ENCODE assay signal across 29 cellular contexts in the genomic region with DNA sequence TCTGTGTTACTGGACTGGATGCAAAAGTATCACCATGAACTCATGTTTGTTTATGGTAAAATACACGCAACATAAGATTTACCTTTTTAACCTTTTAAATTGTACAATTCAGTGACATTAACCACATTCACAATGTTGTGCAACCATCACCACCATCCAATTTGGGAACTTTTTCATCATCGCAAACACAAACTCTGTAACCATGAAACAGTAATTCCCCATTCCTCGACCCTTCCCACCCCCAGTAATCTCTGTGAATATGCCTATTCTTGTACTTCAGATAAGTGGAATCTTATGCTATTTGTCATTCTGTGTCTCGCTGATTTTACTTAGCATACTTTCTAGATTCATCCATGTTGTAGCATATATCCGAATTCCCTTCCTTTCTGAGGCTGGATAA. TPM values are rescaled to one million over a fixed set of nuclear protein-coding genes. Genes with fewer than 3 reads are reported as not detected.
"Had no signal": no experiment of that assay in that cellular context is flagged by ENCODE, and none has a peak within 500 bp of the region (broad histone marks: within the 10 kb centered on the region; RNA-seq: fewer than 3 reads in every experiment).

No MANE protein-coding gene starts in this region.

- DNase-seq: natural killer cell; occipital lobe; ovary; posterior cingulate gyrus; psoas muscle; right cardiac atrium; right lobe of liver; sigmoid colon; small intestine; stimulated activated CD4-positive, alpha-beta T cell treated with anti-CD3 and anti-CD28 coated beads, Interleukin-15, amount 100 ng/mL, for 24 hours; stimulated activated CD4-positive, alpha-beta T cell treated with anti-CD3 and anti-CD28 coated beads, Interleukin-2, amount 100 ng/mL, for 24 hours; stimulated activated CD4-positive, alpha-beta T cell treated with anti-CD3 and anti-CD28 coated beads, Interleukin-2, amount 100 ng/mL, for 48 hours; stimulated activated CD4-positive, alpha-beta T cell treated with anti-CD3 and anti-CD28 coated beads, Interleukin-4, amount 100 ng/mL, for 24 hours; stimulated activated naive B cell treated with anti-CD40 and anti-IgM and Interleukin-4, amounts not matched to agents 10 μg/mL and 1 μg/mL and 100 μg/mL, for 72 hours; stimulated activated naive CD4-positive, alpha-beta T cell treated with Interleukin-2 at 50 U/mL for 16 hours; stomach; thyroid gland; trophoblast cell; upper lobe of left lung; uterus had no signal

- H3K4me2 ChIP-seq: neural progenitor cell had no signal

- H3K9me3 Mint-ChIP-seq: natural killer cell; nephron; neural progenitor cell; stimulated activated effector memory CD8-positive, alpha-beta T cell treated with anti-CD3 and anti-CD28 coated beads, Interleukin-12 subunit alpha, Interleukin-12 subunit beta, amount 100 ng/mL, for 72 hours; stimulated activated naive B cell treated with anti-CD40 and anti-IgM and Interleukin-4, amounts not matched to agents 10 μg/mL and 1 μg/mL and 100 μg/mL, for 72 hours; stimulated activated naive CD8-positive, alpha-beta T cell treated with anti-CD3 and anti-CD28 coated beads, Interleukin-15, Interleukin-2, amounts not matched to agents 100 ng/mL and 50 ng/mL, for 24 hours had no signal

- H3K4me1 Mint-ChIP-seq: natural killer cell had no signal

- H3K4me1 ChIP-seq: neural progenitor cell, parathyroid adenoma, psoas muscle, sigmoid colon, uterus had no signal

- H3K36me3 Mint-ChIP-seq: natural killer cell; neural progenitor cell; stimulated activated effector memory CD8-positive, alpha-beta T cell treated with anti-CD3 and anti-CD28 coated beads, Interleukin-12 subunit alpha, Interleukin-12 subunit beta, amount 100 ng/mL, for 72 hours; stimulated activated naive B cell treated with anti-CD40 and anti-IgM and Interleukin-4, amounts not matched to agents 10 μg/mL and 1 μg/mL and 100 μg/mL, for 72 hours had no signal

- H3K27ac Mint-ChIP-seq: natural killer cell; nephron; neural progenitor cell; progenitor cell of endocrine pancreas; stimulated activated effector memory CD8-positive, alpha-beta T cell treated with anti-CD3 and anti-CD28 coated beads, Interleukin-12 subunit alpha, Interleukin-12 subunit beta, amount 100 ng/mL, for 72 hours; stimulated activated naive B cell treated with anti-CD40 and anti-IgM and Interleukin-4, amounts not matched to agents 10 μg/mL and 1 μg/mL and 100 μg/mL, for 72 hours; stimulated activated naive CD8-positive, alpha-beta T cell treated with anti-CD3 and anti-CD28 coated beads, Interleukin-15, Interleukin-2, amounts not matched to agents 100 ng/mL and 50 ng/mL, for 24 hours had no signal

- ATAC-seq: natural killer cell; psoas muscle; right cardiac atrium; stimulated activated effector memory CD8-positive, alpha-beta T cell treated with anti-CD3 and anti-CD28 coated beads, Interleukin-12 subunit alpha, Interleukin-12 subunit beta, amount 100 ng/mL, for 72 hours; stimulated activated naive B cell treated with anti-CD40 and anti-IgM and Interleukin-4, amounts not matched to agents 10 μg/mL and 1 μg/mL and 100 μg/mL, for 72 hours had no signal

- H2AFZ ChIP-seq: neural progenitor cell, parathyroid adenoma had no signal

- H3K79me2 ChIP-seq: parathyroid adenoma had no signal

- H3K36me3 ChIP-seq: neural progenitor cell, ovary, right lobe of liver, sigmoid colon, stomach, thoracic aorta, thyroid gland, tibial nerve, upper lobe of left lung, uterus had no signal

- H3K4me3 Mint-ChIP-seq: natural killer cell; nephron; neural progenitor cell; stimulated activated effector memory CD8-positive, alpha-beta T cell treated with anti-CD3 and anti-CD28 coated beads, Interleukin-12 subunit alpha, Interleukin-12 subunit beta, amount 100 ng/mL, for 72 hours; stimulated activated naive B cell treated with anti-CD40 and anti-IgM and Interleukin-4, amounts not matched to agents 10 μg/mL and 1 μg/mL and 100 μg/mL, for 72 hours; stimulated activated naive CD8-positive, alpha-beta T cell treated with anti-CD3 and anti-CD28 coated beads, Interleukin-15, Interleukin-2, amounts not matched to agents 100 ng/mL and 50 ng/mL, for 24 hours had no signal

- H3K9ac ChIP-seq: neural progenitor cell, parathyroid adenoma had no signal

- H3K27ac ChIP-seq: neural progenitor cell, ovary, parathyroid adenoma, psoas muscle, right lobe of liver, sigmoid colon, stomach, thoracic aorta, tibial nerve, uterus had no signal

- H3K27me3 ChIP-seq: neural progenitor cell, ovary, right lobe of liver, sigmoid colon, stomach, thyroid gland, tibial nerve, upper lobe of left lung, uterus had no signal

- H3K9me3 ChIP-seq: ovary, psoas muscle, right lobe of liver, sigmoid colon, stomach, thoracic aorta, thyroid gland, tibial nerve, upper lobe of left lung, uterus had no signal

- FAIRE-seq: small intestine had no signal

- H3K4me3 ChIP-seq: neural progenitor cell, ovary, psoas muscle, right lobe of liver, sigmoid colon, stomach, thoracic aorta, thyroid gland, tibial nerve, upper lobe of left lung, uterus had no signal

RNA-seq across cellular contexts. Expression of a gene that starts 31.1 kb away (rescaled TPM):
- polyA plus RNA-seq: neural cell had no signal
